In the genomic region with DNA sequence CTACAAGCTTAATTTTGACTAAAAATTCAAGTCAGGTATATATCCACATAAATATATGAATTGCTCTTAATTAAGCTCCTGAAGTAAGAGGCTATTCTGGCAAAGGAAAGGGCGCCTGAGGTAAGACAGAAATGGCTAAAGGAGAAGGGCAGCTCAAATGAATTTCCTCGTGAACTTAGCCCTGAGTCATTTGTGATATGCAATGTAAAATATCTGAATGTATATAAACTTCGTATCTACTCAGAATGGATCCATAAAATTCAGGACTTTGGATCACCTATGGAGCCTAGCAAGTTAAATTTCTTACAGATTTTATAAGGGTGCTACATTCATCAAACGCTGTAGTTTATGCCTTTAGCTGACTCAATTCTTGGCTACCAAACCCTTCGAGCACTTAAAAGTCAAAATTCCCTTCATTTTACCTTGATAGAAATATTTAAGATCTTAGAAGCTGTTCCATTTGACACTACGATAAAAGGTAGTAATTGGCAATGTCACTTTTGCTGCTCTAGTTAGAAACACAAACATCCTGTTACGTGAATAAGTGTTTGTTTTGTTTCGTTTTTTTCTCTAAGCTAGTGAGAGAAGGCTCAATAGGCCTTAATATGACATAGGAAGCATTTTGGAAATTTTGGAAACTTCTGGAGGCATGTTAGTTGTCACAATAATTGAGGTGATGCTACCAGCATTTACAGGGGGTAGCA, we compare ENCODE assay signal across 16 cellular contexts.
A peak's percentile ranks its signal among the peaks of the same experiment; 100 is the strongest.
DNase-seq lines count a peak whose midpoint lies in the region; ATAC-seq, FAIRE-seq and TF ChIP-seq lines count a peak whose summit lies in the region.
"Had no signal": no experiment of that assay in that cellular context is flagged by ENCODE, and none has a peak within 500 bp of the region (broad histone marks: within the 10 kb centered on the region; RNA-seq: fewer than 3 reads in every experiment).

No MANE protein-coding gene starts in this region.

- H3K9me3 ChIP-seq in SK-N-MC (ENCODE audit: low read depth, low read length), result 0 out of 2 replicates have a peak, but pooled peaks cover 11% of the 10 kb centered on the region
- H3K9me3 ChIP-seq in osteoblast (ENCODE audit: low read depth, low read length), result no peaks in the 10 kb centered on the region
- H3K9me3 ChIP-seq in adrenal gland (replicated peaks in 1 of 3), result no peaks in the 10 kb centered on the region
- H3K9me3 ChIP-seq in T-helper 17 cell (ENCODE audit: control insufficient read depth, low read length, poor library complexity, severe bottlenecking), result no peaks in the 10 kb centered on the region
- H3K9me3 ChIP-seq: HAP-1 had no signal

- peak; percentile 53 for FAIRE-seq in H54 (lab: Jason Lieb, UNC)

- H3K27ac ChIP-seq in SK-N-MC (peak overlapping the region; percentile 71), osteoblast (ENCODE audit: low read depth, low read length) (peak overlapping the region; percentile 19), adrenal gland (no peak overlapping the region)

- H3K4me3 ChIP-seq in SK-N-MC, result no peak overlapping the region
- peak overlapping the region; percentile 10 for H3K4me3 ChIP-seq in osteoblast (ENCODE audit: insufficient read depth, low read length)
- no peak overlapping the region for H3K4me3 ChIP-seq in adrenal gland
- H3K4me3 ChIP-seq: HAP-1 had no signal

- H2AFZ ChIP-seq in osteoblast (ENCODE audit: low read length), result peak overlapping the region; percentile 52

- H3K4me1 ChIP-seq in osteoblast (ENCODE audit: insufficient read depth, low read length), result peaks cover 17% of the 10 kb centered on the region
- H3K4me1 ChIP-seq in adrenal gland (replicated peaks in 1 of 2), result no peaks in the 10 kb centered on the region
- H3K4me1 ChIP-seq: HAP-1 had no signal

- H3K4me3 Mint-ChIP-seq in T-helper 17 cell, result no peak overlapping the region
- H3K4me3 Mint-ChIP-seq: IgD-negative memory B cell had no signal

- intact Hi-C loops in adrenal gland (cut with DNase I), result no loop called here

- DNase-seq in NCI-H1417 (lab: John Stamatoyannopoulos, UW), result peak in 2 of 3 experiments; percentile 21 to 69
- DNase-seq in NCI-H1417 treated with DMSO at 0.1 percent for 48 hours (lab: John Stamatoyannopoulos, UW), result no peak
- no peak for DNase-seq in H54 (ENCODE audit: insufficient read length, low spot score)
- DNase-seq in SK-N-MC (ENCODE audit: low read depth, low spot score), result no peak
- DNase-seq in osteoblast (ENCODE audit: insufficient read length, low spot score, missing footprints), result no peak
- no peak for DNase-seq in adrenal gland
- no peak for DNase-seq in T-helper 17 cell
- DNase-seq in HuH-7.5 (ENCODE audit: low spot score), result no peak
- DNase-seq: C1 segment of cervical spinal cord, Calu3, GF-D8, NCI-H510A, SIG-M5, SW 1271 had no signal

- H3K4me1 Mint-ChIP-seq in T-helper 17 cell, result no peaks in the 10 kb centered on the region
- H3K4me1 Mint-ChIP-seq: IgD-negative memory B cell had no signal

- no peak for TF ChIP-seq POLR2A in H54 (IDR thresholded peaks at IDR 0.05; ENCODE audit: low read depth, low read length)
- TF ChIP-seq POLR2A in adrenal gland (IDR thresholded peaks at IDR 0.05), result no peak

- no peaks in the 10 kb centered on the region for H3K36me3 Mint-ChIP-seq in T-helper 17 cell (ENCODE audit: low read depth)
- H3K36me3 Mint-ChIP-seq: IgD-negative memory B cell had no signal

- H3K27me3 ChIP-seq in osteoblast (ENCODE audit: insufficient read depth, low read length) (no peaks in the 10 kb centered on the region), adrenal gland (no peaks in the 10 kb centered on the region)

- peak overlapping the region; percentile 40 for H3K4me2 ChIP-seq in osteoblast (ENCODE audit: insufficient read depth, low read length)

- no peak overlapping the region for H3K27ac Mint-ChIP-seq in T-helper 17 cell
- H3K27ac Mint-ChIP-seq: IgD-negative memory B cell had no signal

- H3K36me3 ChIP-seq in SK-N-MC (ENCODE audit: insufficient read depth, low read length), result peaks cover 53% of the 10 kb centered on the region
- H3K36me3 ChIP-seq in osteoblast (ENCODE audit: insufficient read depth, low read length), result no peaks in the 10 kb centered on the region
- no peaks in the 10 kb centered on the region for H3K36me3 ChIP-seq in adrenal gland (replicated peaks in 1 of 2)

- TF ChIP-seq CTCF in osteoblast (IDR thresholded peaks at IDR 0.05; ENCODE audit: extremely low read depth, low read depth, low read length) (no peak), adrenal gland (IDR thresholded peaks at IDR 0.05) (no peak)

- no peaks in the 10 kb centered on the region for H3K27me3 Mint-ChIP-seq in T-helper 17 cell
- H3K27me3 Mint-ChIP-seq: IgD-negative memory B cell had no signal

- H3K79me2 ChIP-seq in osteoblast (ENCODE audit: insufficient read depth, low read length), result peaks cover 49% of the 10 kb centered on the region

- WGBS in adrenal gland, 4 donors, result 71 to 95% (median 94%) methylated on average over 8 of the region's 8 CpGs

- ATAC-seq in T-helper 17 cell, result no peak

- H3K9ac ChIP-seq in SK-N-MC (ENCODE audit: insufficient read length), result peak overlapping the region; percentile 22

- H4K20me1 ChIP-seq in osteoblast (ENCODE audit: insufficient read depth, low read length), result no peaks in the 10 kb centered on the region

Comparison
In these comparisons a context has a peak if more than half of its experiments do, and no peak if none do; other contexts are left out.
1. DNase-seq: peak in NCI-H1417 (2 of 3); none in NCI-H1417 treated with DMSO at 0.1 percent for 48 hours (single experiment), H54 (single experiment), SK-N-MC (single experiment), osteoblast (single experiment), adrenal gland (0 of 7), T-helper 17 cell (0 of 3) and HuH-7.5 (single experiment).
2. H3K27ac ChIP-seq: peak in SK-N-MC (single experiment) and osteoblast (single experiment); none in adrenal gland (0 of 5).